8 cellular contexts compared by ENCODE assay signal in the genomic region with DNA sequence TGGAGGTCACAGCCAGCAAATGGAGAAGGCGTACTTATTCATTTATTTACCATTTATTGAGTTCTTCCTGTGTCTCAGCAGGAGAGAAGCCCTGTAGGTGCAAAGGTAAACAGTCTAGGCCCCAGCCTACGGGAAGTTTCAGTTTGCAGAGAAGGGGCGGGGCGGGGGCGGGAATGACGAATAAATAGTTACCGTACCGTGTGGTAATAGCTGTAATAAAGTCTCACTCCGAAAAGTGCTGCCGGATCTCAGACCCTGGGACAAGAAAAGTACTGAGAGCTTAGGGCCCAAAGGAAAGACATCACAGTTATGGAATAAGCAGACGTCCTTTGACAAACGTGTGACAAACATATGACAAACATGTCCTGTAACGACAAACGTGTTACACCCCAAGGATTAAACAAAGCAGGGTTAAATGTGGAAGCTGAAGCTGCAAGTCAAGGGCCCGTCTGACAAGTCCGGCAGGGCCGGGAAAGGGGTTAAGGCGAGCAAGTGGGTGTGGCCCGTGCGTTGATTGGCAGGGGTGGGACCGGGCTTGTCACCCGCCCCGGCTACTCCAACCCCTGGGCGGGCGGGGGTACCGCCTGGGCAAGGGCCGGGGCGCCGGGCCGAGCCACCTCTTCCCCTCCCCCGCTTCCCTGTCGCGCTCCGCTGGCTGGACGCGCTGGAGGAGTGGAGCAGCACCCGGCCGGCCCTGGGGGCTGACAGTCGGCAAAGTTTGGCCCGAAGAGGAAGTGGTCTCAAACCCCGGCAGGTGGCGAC. TPM values are rescaled to one million over a fixed set of nuclear protein-coding genes. Genes with fewer than 3 reads are reported as not detected.
A peak's percentile ranks its signal among the peaks of the same experiment; 100 is the strongest.
DNase-seq lines count a peak whose midpoint lies in the region; ATAC-seq, FAIRE-seq and TF ChIP-seq lines count a peak whose summit lies in the region.

A gene with protein sequence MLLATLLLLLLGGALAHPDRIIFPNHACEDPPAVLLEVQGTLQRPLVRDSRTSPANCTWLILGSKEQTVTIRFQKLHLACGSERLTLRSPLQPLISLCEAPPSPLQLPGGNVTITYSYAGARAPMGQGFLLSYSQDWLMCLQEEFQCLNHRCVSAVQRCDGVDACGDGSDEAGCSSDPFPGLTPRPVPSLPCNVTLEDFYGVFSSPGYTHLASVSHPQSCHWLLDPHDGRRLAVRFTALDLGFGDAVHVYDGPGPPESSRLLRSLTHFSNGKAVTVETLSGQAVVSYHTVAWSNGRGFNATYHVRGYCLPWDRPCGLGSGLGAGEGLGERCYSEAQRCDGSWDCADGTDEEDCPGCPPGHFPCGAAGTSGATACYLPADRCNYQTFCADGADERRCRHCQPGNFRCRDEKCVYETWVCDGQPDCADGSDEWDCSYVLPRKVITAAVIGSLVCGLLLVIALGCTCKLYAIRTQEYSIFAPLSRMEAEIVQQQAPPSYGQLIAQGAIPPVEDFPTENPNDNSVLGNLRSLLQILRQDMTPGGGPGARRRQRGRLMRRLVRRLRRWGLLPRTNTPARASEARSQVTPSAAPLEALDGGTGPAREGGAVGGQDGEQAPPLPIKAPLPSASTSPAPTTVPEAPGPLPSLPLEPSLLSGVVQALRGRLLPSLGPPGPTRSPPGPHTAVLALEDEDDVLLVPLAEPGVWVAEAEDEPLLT (plus strand): TSS at position 541 of the 762 bp plus-strand sequence. CDS start 564 bp downstream, outside the sequence.

- no peaks in the 10 kb centered on the region for H3K9me3 ChIP-seq in kidney (ENCODE audit: control insufficient read depth in 1 of 2, low read length in 2 of 2)

- peaks cover 35% of the 10 kb centered on the region for H3K4me1 Mint-ChIP-seq in central memory CD8-positive, alpha-beta T cell

- H3K9me3 Mint-ChIP-seq in central memory CD8-positive, alpha-beta T cell: no peaks in the 10 kb centered on the region

- TF ChIP-seq CTCF in AG04449 (IDR thresholded peaks at IDR 0.05; ENCODE audit: insufficient read depth, low read length, missing control alignments) (no peak), kidney (IDR thresholded peaks at IDR 0.05; ENCODE audit: borderline replicate concordance, extremely low read depth, insufficient read depth) (no peak)

- H3K4me3 Mint-ChIP-seq in central memory CD8-positive, alpha-beta T cell: peak within 1 kb of the TSS; percentile 94

- peaks cover 6 to 12% of the 10 kb centered on the region in 2 donors for H3K4me1 ChIP-seq in kidney (ENCODE audit: control insufficient read depth in 1 of 2, insufficient read depth in 1 of 2, low read depth in 1 of 2, low read length in 2 of 2)

- peak within 1 kb of the TSS; percentile 92 for H3K27ac Mint-ChIP-seq in central memory CD8-positive, alpha-beta T cell (ENCODE audit: low read depth)

- peaks cover 23 to 34% of the 10 kb centered on the region in 2 donors for H3K36me3 ChIP-seq in kidney (ENCODE audit: control insufficient read depth in 1 of 2, insufficient read depth in 2 of 2, low read length in 2 of 2)

- DNase-seq in AG04449 (ENCODE audit: low read depth, low spot score): no peak
- DNase-seq in NCI-H2227 treated with DMSO at 0.1 percent for 48 hours (lab: John Stamatoyannopoulos, UW): peak; percentile 37
- peak; percentile 56 to 64 (median 57) for DNase-seq in activated CD4-positive, CD25-positive, alpha-beta regulatory T cell (lab: John Stamatoyannopoulos, UW)
- DNase-seq in central memory CD8-positive, alpha-beta T cell (ENCODE audit: low spot score in 2 of 2): peak; percentile 56 to 63
- DNase-seq in kidney: peak; percentile 97
- peak; percentile 54 to 62 for DNase-seq in stimulated activated CD4-positive, alpha-beta T cell treated with anti-CD3 and anti-CD28 coated beads, Interleukin-15, amount 100 ng/mL, for 1 hour (ENCODE audit: low read depth in 1 of 2, low spot score in 1 of 2)

- POLR2A ChIA-PET in AG04449 (lab: Yijun Ruan, JAX): interaction anchor here (1.0 to 1.7 kb wide), 6 partner anchors 9 to 33 kb away, joined by 3 to 13 read pairs (median 4); a partner anchor contains a TSS

- peak; percentile 68 for ATAC-seq in GM18870 (IDR thresholded peaks at IDR 0.05; ENCODE audit: unreplicated experiment)
- ATAC-seq in HG03103 (IDR thresholded peaks at IDR 0.05; ENCODE audit: low read depth, unreplicated experiment): peak; percentile 53
- ATAC-seq in central memory CD8-positive, alpha-beta T cell (replicated peaks; ENCODE audit: extremely low read depth, poor library complexity, severe bottlenecking): peak; percentile 77

- intact Hi-C loops in kidney (cut with DNase I): no loop called here

- H3K27ac ChIP-seq in kidney (ENCODE audit: low read depth in 2 of 2, low read length in 2 of 2): peak within 1 kb of the TSS; percentile 98 to 99

- no peak for FAIRE-seq in kidney (lab: Jason Lieb, UNC)

- peak within 1 kb of the TSS; percentile 39 to 47 for H3K9ac ChIP-seq in kidney (ENCODE audit: low read length in 2 of 2)

- CTCF ChIA-PET in AG04449 (lab: Yijun Ruan, JAX): interaction anchor here (0.6 to 7.9 kb wide), 24 partner anchors 9 to 315 kb away, joined by 3 to 189 read pairs (median 6); a partner anchor contains a TSS

- H3K4me3 ChIP-seq in AG04449 (ENCODE audit: low read depth, low read length) (peak within 1 kb of the TSS; percentile 81), kidney (ENCODE audit: low read length in 2 of 2) (peak within 1 kb of the TSS; percentile 63 to 75)

- peaks cover 19% of the 10 kb centered on the region for H3K36me3 Mint-ChIP-seq in central memory CD8-positive, alpha-beta T cell (ENCODE audit: insufficient read depth)

- H3K27me3 Mint-ChIP-seq in central memory CD8-positive, alpha-beta T cell: no peaks in the 10 kb centered on the region

RNA-seq across cellular contexts. Expression of the gene that starts here (rescaled TPM):
- 207 TPM for total RNA-seq in kidney
- 74.7 TPM for polyA plus RNA-seq in kidney (ENCODE audit: insufficient read depth, low read depth, low replicate concordance)
